11 cellular contexts compared by ENCODE assay signal in the genomic region with DNA sequence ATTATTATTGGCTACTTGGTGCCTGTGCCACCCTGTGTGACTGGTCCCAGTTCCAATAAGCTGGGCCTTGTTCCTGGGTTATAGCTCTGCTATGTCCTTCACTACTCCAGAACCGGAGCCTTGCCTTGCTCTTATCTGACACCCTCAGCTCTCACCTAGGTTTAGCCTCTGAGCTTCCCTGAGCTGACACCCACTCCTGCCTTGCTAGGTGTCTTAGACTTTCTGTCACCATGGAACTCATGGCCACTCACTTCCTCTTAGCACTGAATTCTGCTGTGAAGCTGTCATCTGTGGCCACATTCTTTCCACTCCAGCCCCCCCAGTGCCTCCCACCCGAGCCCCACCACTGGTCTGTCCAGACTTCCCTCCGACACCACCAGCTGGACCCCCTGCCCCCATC. TPM values are rescaled to one million over a fixed set of nuclear protein-coding genes. Genes with fewer than 3 reads are reported as not detected.
DNase-seq lines count a peak whose midpoint lies in the region; ATAC-seq, FAIRE-seq and TF ChIP-seq lines count a peak whose summit lies in the region.
"Not testable (repeated sequence)": the region's sequence is repeated elsewhere in the genome, so short reads cannot be mapped to it uniquely, and the experiment has no call there.
"Had no signal": no experiment of that assay in that cellular context is flagged by ENCODE, and none has a peak within 500 bp of the region (broad histone marks: within the 10 kb centered on the region; RNA-seq: fewer than 3 reads in every experiment).

No MANE protein-coding gene starts in this region.

- H3K27ac ChIP-seq in K562 (ENCODE audit: extremely low read depth, low read depth, low read length) = not testable (repeated sequence)
- H3K27ac ChIP-seq in cardiac muscle cell = peak overlapping the region; percentile 40

- not testable (repeated sequence) for H2AFZ ChIP-seq in K562 (ENCODE audit: low read depth, low read length)

- intact Hi-C loops in K562 (cut with micrococcal nuclease) = loop anchor here (10.0 kb wide), 1 partner anchor 145 kb away; the partner anchor contains the start of gene RSRP1

- not testable (repeated sequence) for TF ChIP-seq EP300 in K562 (IDR thresholded peaks at IDR 0.05; ENCODE audit: low read length)

- not testable (repeated sequence) for H3K4me2 ChIP-seq in K562 (ENCODE audit: insufficient read depth, low read length)

- not testable (repeated sequence) for H3K4me1 ChIP-seq in K562 (replicated peaks in 1 of 2; ENCODE audit: control insufficient read depth in 2 of 2, insufficient read depth in 2 of 2, low read length in 2 of 2); cardiac muscle cell (ENCODE audit: low read depth)

- H3K4me1 Mint-ChIP-seq in T-helper 17 cell; stimulated activated memory B cell treated with anti-CD40 and anti-IgM and Interleukin-4, amounts not matched to agents 10 μg/mL and 1 μg/mL and 100 μg/mL, for 72 hours: not testable (repeated sequence)

- H3K4me3 Mint-ChIP-seq in T-helper 17 cell; stimulated activated memory B cell treated with anti-CD40 and anti-IgM and Interleukin-4, amounts not matched to agents 10 μg/mL and 1 μg/mL and 100 μg/mL, for 72 hours: not testable (repeated sequence)

- not testable (repeated sequence) for H3K36me3 ChIP-seq in K562 (ENCODE audit: control insufficient read depth, insufficient read depth, low read length); cardiac muscle cell

- not testable (repeated sequence) for H3K79me2 ChIP-seq in K562 (ENCODE audit: control insufficient read depth, insufficient read depth, low read length)

- H3K9me3 ChIP-seq in T-helper 17 cell (ENCODE audit: control insufficient read depth, low read length, poor library complexity, severe bottlenecking); K562 (replicated peaks; ENCODE audit: control insufficient read depth, insufficient read depth, low read depth, low read length); cardiac muscle cell (ENCODE audit: low read depth): not testable (repeated sequence)

- not testable (repeated sequence) for H3K9me1 ChIP-seq in K562 (ENCODE audit: control insufficient read depth, insufficient read depth, low read length)

- BruUV-seq in K562 (replicated peaks; lab: Mats Ljungman, UMichigan) = not testable (repeated sequence)

- not testable (repeated sequence) for ATAC-seq in T-helper 17 cell
- peak; percentile 63 for ATAC-seq in K562
- ATAC-seq in stimulated activated memory B cell treated with anti-CD40 and anti-IgM and Interleukin-4, amounts not matched to agents 10 μg/mL and 1 μg/mL and 100 μg/mL, for 72 hours = peak; percentile 59
- peak; percentile 40 for ATAC-seq in stimulated activated naive CD8-positive, alpha-beta T cell treated with anti-CD3 and anti-CD28 coated beads, Interleukin-15, Interleukin-2, amounts not matched to agents 100 U/mL and 50 U/mL, for 24 hours

- POLR2A ChIA-PET in GM10248 (lab: Yijun Ruan, JAX); K562 (lab: Yijun Ruan, JAX): not testable (repeated sequence)

- H3K27ac Mint-ChIP-seq in T-helper 17 cell = peak overlapping the region; percentile 8
- not testable (repeated sequence) for H3K27ac Mint-ChIP-seq in stimulated activated memory B cell treated with anti-CD40 and anti-IgM and Interleukin-4, amounts not matched to agents 10 μg/mL and 1 μg/mL and 100 μg/mL, for 72 hours

- H3K27me3 ChIP-seq in K562 (ENCODE audit: control insufficient read depth in 2 of 2, insufficient read depth in 2 of 2, low read length in 2 of 2); cardiac muscle cell: not testable (repeated sequence)

- peak; percentile 26 for DNase-seq in GM10248 (ENCODE audit: extremely low spot score)
- peak; percentile 28 for DNase-seq in GM13976 (ENCODE audit: low spot score)
- not testable (repeated sequence) for DNase-seq in T-helper 17 cell; stimulated activated naive CD8-positive, alpha-beta T cell treated with anti-CD3 and anti-CD28 coated beads, Interleukin-15, Interleukin-2, amounts not matched to agents 100 U/mL and 50 U/mL, for 24 hours
- peak in 1 of 4 experiments; percentile 47 for DNase-seq in K562 (ENCODE audit: extremely low read depth in 1 of 4, low spot score in 3 of 4)
- peak in 1 of 2 donors; percentile 55 for DNase-seq in cardiac muscle cell (ENCODE audit: low read depth in 1 of 2, low spot score in 1 of 2)

- H3K9ac ChIP-seq in K562 (ENCODE audit: insufficient read depth in 1 of 2, low read depth in 2 of 2, low read length in 2 of 2) = not testable (repeated sequence)

- not testable (repeated sequence) for TF ChIP-seq POLR2A in K562 (conservative IDR thresholded peaks at IDR 0.05)

- H3K36me3 Mint-ChIP-seq in T-helper 17 cell (ENCODE audit: low read depth); stimulated activated memory B cell treated with anti-CD40 and anti-IgM and Interleukin-4, amounts not matched to agents 10 μg/mL and 1 μg/mL and 100 μg/mL, for 72 hours: not testable (repeated sequence)

- WGBS in K562 (ENCODE audit: insufficient coverage, low coverage, missing lambda C conversion rate) = 42% methylated on average over 3 of the region's 3 CpGs

- not testable (repeated sequence) for H3K9me3 Mint-ChIP-seq in stimulated activated memory B cell treated with anti-CD40 and anti-IgM and Interleukin-4, amounts not matched to agents 10 μg/mL and 1 μg/mL and 100 μg/mL, for 72 hours

- peak; percentile 78 for FAIRE-seq in K562 (lab: Jason Lieb, UNC)

- CTCF ChIA-PET in GM10248 (lab: Yijun Ruan, JAX) = interaction anchor here (1.0 kb wide), 1 partner anchor 12 kb away, joined by 3 read pairs; no protein-coding TSS in a partner anchor
- CTCF ChIA-PET in K562 (lab: Yijun Ruan, JAX; ENCODE audit: low intra/inter-chr PET ratio) = not testable (repeated sequence)

- not testable (repeated sequence) for H4K20me1 ChIP-seq in K562 (replicated peaks; ENCODE audit: control insufficient read depth, insufficient read depth, low read length)

- H3K4me3 ChIP-seq in K562, cardiac muscle cell: not testable (repeated sequence)

- TF ChIP-seq RAD21 in K562 (CRISPR knock-in tag; conservative IDR thresholded peaks at IDR 0.05 in 1 of 2, IDR thresholded peaks at IDR 0.05 in 1 of 2) = not testable (repeated sequence)

- H3K27me3 Mint-ChIP-seq in T-helper 17 cell = peaks cover 11% of the 10 kb centered on the region
- not testable (repeated sequence) for H3K27me3 Mint-ChIP-seq in stimulated activated memory B cell treated with anti-CD40 and anti-IgM and Interleukin-4, amounts not matched to agents 10 μg/mL and 1 μg/mL and 100 μg/mL, for 72 hours

- TF ChIP-seq CTCF in GM10248 (IDR thresholded peaks at IDR 0.05; ENCODE audit: control extremely low read depth, extremely low read depth, low read depth, missing control alignments); GM13976 (IDR thresholded peaks at IDR 0.05; ENCODE audit: borderline replicate concordance, control extremely low read depth, extremely low read depth, insufficient read depth, missing control alignments); K562 (IDR thresholded peaks at IDR 0.05 in 2 of 3, conservative IDR thresholded peaks at IDR 0.05 in 1 of 3; ENCODE audit: insufficient read depth in 2 of 3, low read depth in 1 of 3, low read length in 3 of 3); cardiac muscle cell (IDR thresholded peaks at IDR 0.05; ENCODE audit: low read depth, low read length): not testable (repeated sequence)

- in situ Hi-C loops in GM13976 (cut with MboI; ENCODE audit: low sequenced_read_pairs, unreplicated experiment); K562 (cut with MboI): not testable (repeated sequence)

RNA-seq across cellular contexts. Expression of gene RHCE, which starts 30.9 kb away (rescaled TPM):
- total RNA-seq in T-helper 17 cell (not detected), K562 (2014; rRNA removed) (7.5 and 12.3 TPM in 2 replicates), K562 (2014; rRNA removed; fragmentation: Illumina TruSeq; extraction: Trizol) (12.7 and 14.8 TPM in 2 replicates), K562 (2015; rRNA removed; fragmentation: Illumina TruSeq; extraction: Trizol) (5.3 and 5.4 TPM in 2 replicates), K562 (2021) (11.2 and 12.6 TPM in 2 replicates), cardiac muscle cell (1.8 and 2.1 TPM in 2 replicates)
- total RNA-seq in K562 (2011; cell fraction: chromatin; rRNA removed; ENCODE audit: low replicate concordance) = 32.9 and 40.0 TPM in 2 replicates
- 54.9 and 67.4 TPM in 2 replicates for total RNA-seq in K562 (2011; cell fraction: nucleolus; rRNA removed)
- total RNA-seq in K562 (2011; cell fraction: nucleoplasm; rRNA removed) = 44.0 and 54.3 TPM in 2 replicates
- polyA plus RNA-seq in K562 (2011; rRNA removed) (13.6 and 25.9 TPM in 2 replicates), K562 (2014; fragmentation: Illumina TruSeq; extraction: Trizol) (10.9 and 11.4 TPM in 2 replicates), K562 (2014; fragmentation: Nextera tagmentation; extraction: Ambion mirVana) (10 to 100 TPM; 28.3 to 31.5 TPM), K562 (2014; rRNA removed) (8.3 and 9.1 TPM in 2 replicates), cardiac muscle cell (3.3 and 4.9 TPM in 2 replicates)
- 20.6 and 28.6 TPM in 2 replicates for polyA plus RNA-seq in K562 (2011; cell fraction: cytosol; rRNA removed)
- polyA plus RNA-seq in K562 (2011; cell fraction: nucleus; rRNA removed) = 11.9 and 17.8 TPM in 2 replicates
- 17.0 and 20.5 TPM in 2 replicates for polyA plus RNA-seq in K562 (2012)
- 22.4 and 24.1 TPM in 2 replicates for polyA minus RNA-seq in K562 (2011; rRNA and poly(A)+ RNA removed)
- 9.8 and 10.7 TPM in 2 replicates for polyA minus RNA-seq in K562 (2011; cell fraction: cytosol; rRNA and poly(A)+ RNA removed)
- 5.8 and 9.8 TPM in 2 replicates for polyA minus RNA-seq in K562 (2011; cell fraction: nucleus; rRNA and poly(A)+ RNA removed)
- total RNA-seq: A172, B cell, Caco-2, Calu3 had no signal

RNA-seq across cellular contexts. Expression of gene MACO1, which starts 41.0 kb away (rescaled TPM):
- total RNA-seq in T-helper 17 cell (10 to 100 TPM; 16.3 to 21.6 TPM), K562 (2014; rRNA removed) (20.0 and 21.7 TPM in 2 replicates), K562 (2014; rRNA removed; fragmentation: Illumina TruSeq; extraction: Trizol) (25.2 and 32.1 TPM in 2 replicates), K562 (2015; rRNA removed; fragmentation: Illumina TruSeq; extraction: Trizol) (22.6 and 25.1 TPM in 2 replicates), K562 (2021) (21.8 and 26.2 TPM in 2 replicates), cardiac muscle cell (12.5 and 13.8 TPM in 2 replicates)
- total RNA-seq in K562 (2011; cell fraction: chromatin; rRNA removed; ENCODE audit: low replicate concordance) = 18.4 and 45.3 TPM in 2 replicates
- total RNA-seq in K562 (2011; cell fraction: nucleolus; rRNA removed) = 18.0 and 21.1 TPM in 2 replicates
- 26.7 and 32.7 TPM in 2 replicates for total RNA-seq in K562 (2011; cell fraction: nucleoplasm; rRNA removed)
- polyA plus RNA-seq in K562 (2011; rRNA removed) (16.2 and 16.5 TPM in 2 replicates), K562 (2014; fragmentation: Illumina TruSeq; extraction: Trizol) (22.5 and 28.4 TPM in 2 replicates), K562 (2014; fragmentation: Nextera tagmentation; extraction: Ambion mirVana) (1 to 10 TPM; 4.6 to 5.1 TPM), K562 (2014; rRNA removed) (15.4 and 18.9 TPM in 2 replicates), cardiac muscle cell (10.6 and 12.3 TPM in 2 replicates)
- polyA plus RNA-seq in K562 (2011; cell fraction: cytosol; rRNA removed) = 5.5 and 9.0 TPM in 2 replicates
- polyA plus RNA-seq in K562 (2011; cell fraction: nucleus; rRNA removed) = 13.6 and 15.9 TPM in 2 replicates
- 17.2 and 17.8 TPM in 2 replicates for polyA plus RNA-seq in K562 (2012)
- 16.1 and 20.4 TPM in 2 replicates for polyA minus RNA-seq in K562 (2011; rRNA and poly(A)+ RNA removed)
- 8.4 and 9.4 TPM in 2 replicates for polyA minus RNA-seq in K562 (2011; cell fraction: cytosol; rRNA and poly(A)+ RNA removed)
- 5.3 and 10.9 TPM in 2 replicates for polyA minus RNA-seq in K562 (2011; cell fraction: nucleus; rRNA and poly(A)+ RNA removed)

RNA-seq across cellular contexts. Expression of gene TMEM50A, which starts 51.6 kb away (rescaled TPM):
- total RNA-seq in T-helper 17 cell (100 to 1,000 TPM in 1 of 2 donors, 10 to 100 TPM in 1; 99.8 to 144 TPM), K562 (2014; rRNA removed) (138 and 209 TPM in 2 replicates), K562 (2014; rRNA removed; fragmentation: Illumina TruSeq; extraction: Trizol) (85.8 and 108 TPM in 2 replicates), K562 (2015; rRNA removed; fragmentation: Illumina TruSeq; extraction: Trizol) (100 and 108 TPM in 2 replicates), K562 (2021) (133 and 137 TPM in 2 replicates), cardiac muscle cell (53.9 and 97.7 TPM in 2 replicates)
- total RNA-seq in K562 (2011; cell fraction: chromatin; rRNA removed; ENCODE audit: low replicate concordance) = 50.2 and 133 TPM in 2 replicates
- 80.8 and 92.6 TPM in 2 replicates for total RNA-seq in K562 (2011; cell fraction: nucleolus; rRNA removed)
- 147 and 172 TPM in 2 replicates for total RNA-seq in K562 (2011; cell fraction: nucleoplasm; rRNA removed)
- polyA plus RNA-seq in K562 (2011; rRNA removed) (175 and 195 TPM in 2 replicates), K562 (2014; fragmentation: Illumina TruSeq; extraction: Trizol) (155 and 183 TPM in 2 replicates), K562 (2014; fragmentation: Nextera tagmentation; extraction: Ambion mirVana) (10 to 100 TPM; 43.7 to 56.2 TPM), K562 (2014; rRNA removed) (141 and 198 TPM in 2 replicates), cardiac muscle cell (229 and 248 TPM in 2 replicates)
- polyA plus RNA-seq in K562 (2011; cell fraction: cytosol; rRNA removed) = 47.8 and 169 TPM in 2 replicates
- polyA plus RNA-seq in K562 (2011; cell fraction: nucleus; rRNA removed) = 19.9 and 38.4 TPM in 2 replicates
- polyA plus RNA-seq in K562 (2012) = 167 and 239 TPM in 2 replicates
- 59.4 and 67.8 TPM in 2 replicates for polyA minus RNA-seq in K562 (2011; rRNA and poly(A)+ RNA removed)
- polyA minus RNA-seq in K562 (2011; cell fraction: cytosol; rRNA and poly(A)+ RNA removed) = 44.3 and 50.7 TPM in 2 replicates
- polyA minus RNA-seq in K562 (2011; cell fraction: nucleus; rRNA and poly(A)+ RNA removed) = 12.8 and 23.5 TPM in 2 replicates
